In the genomic region with DNA sequence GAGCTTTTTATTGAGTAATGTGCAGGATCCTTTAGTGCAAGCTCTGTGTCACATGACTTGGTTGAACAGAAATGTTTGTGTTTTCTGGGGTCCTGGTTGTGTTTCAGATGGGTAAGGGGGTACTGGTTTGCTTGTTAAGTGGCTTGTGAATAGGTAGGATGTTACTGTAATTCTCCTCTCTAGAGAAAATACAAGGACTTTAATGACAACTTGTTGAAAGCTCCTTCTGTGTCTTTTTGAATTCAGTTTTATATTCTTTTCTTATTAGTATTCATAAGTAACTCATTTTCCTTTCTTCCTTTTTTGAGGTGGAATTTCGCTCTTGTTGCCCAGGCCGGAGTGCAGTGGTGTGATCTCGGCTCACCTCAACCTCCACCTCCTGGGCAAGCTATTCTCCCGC, we compare ENCODE assay signal across 31 cellular contexts.
"Had no signal": no experiment of that assay in that cellular context is flagged by ENCODE, and none has a peak within 500 bp of the region (broad histone marks: within the 10 kb centered on the region; RNA-seq: fewer than 3 reads in every experiment).

No MANE protein-coding gene starts in this region.

- H3K4me1 ChIP-seq: breast epithelium had no signal

- H3K27me3 ChIP-seq: adrenal gland, brain microvascular endothelial cell, breast epithelium had no signal

- H3K36me3 ChIP-seq: adrenal gland, brain microvascular endothelial cell, breast epithelium had no signal

- H3K4me3 ChIP-seq: adrenal gland, breast epithelium had no signal

- DNase-seq: activated B cell treated with CpG ODN at 0.5 μM for 24 hours; activated CD4-positive, alpha-beta memory T cell treated with anti-CD3 and anti-CD28 coated beads for 36 hours; activated CD4-positive, alpha-beta T cell treated with anti-CD3 and anti-CD28 coated beads for 4 hours; activated CD4-positive, alpha-beta T cell treated with anti-CD3 and anti-CD28 coated beads, Interleukin-2, amount 10 ng/mL, durations not matched to agents 24 days and 14 days; activated CD4-positive, alpha-beta T cell treated with anti-CD3 and anti-CD28 coated beads, Interleukin-2, amount 50 U/mL, for 1 hour; activated CD4-positive, alpha-beta T cell treated with anti-CD3 and anti-CD28 coated beads, Interleukin-2, amount 50 U/mL, for 4 hours; activated CD4-positive, CD25-positive, alpha-beta regulatory T cell treated with anti-CD3 and anti-CD28 coated beads, Interleukin-2, amount 50 U/mL, for 72 hours; activated CD8-positive, alpha-beta memory T cell treated with anti-CD3 and anti-CD28 coated beads, Interleukin-2, amount 50 U/mL, for 4 hours; activated CD8-positive, alpha-beta T cell treated with anti-CD3 and anti-CD28 coated beads for 36 hours; activated effector memory CD4-positive, alpha-beta T cell treated with anti-CD3 and anti-CD28 coated beads, Interleukin-2, amount 50 U/mL, for 16 hours; activated gamma-delta T cell treated with Interleukin-2 at 50 U/mL for 16 hours; activated naive CD4-positive, alpha-beta T cell; activated naive CD4-positive, alpha-beta T cell treated with anti-CD3 and anti-CD28 coated beads for 36 hours; activated naive CD4-positive, alpha-beta T cell treated with anti-CD3 and anti-CD28 coated beads, Interleukin-2, amount 50 U/mL, for 16 hours; activated naive CD8-positive, alpha-beta T cell treated with anti-CD3 and anti-CD28 coated beads for 36 hours; activated T-cell treated with anti-CD3 and anti-CD28 coated beads for 4 hours; activated T-cell treated with anti-CD3 and anti-CD28 coated beads, Interleukin-2, amount 50 U/mL, for 1 hour; activated T-cell treated with anti-CD3 and anti-CD28 coated beads, Interleukin-2, amount 50 U/mL, for 4 hours; activated T-cell treated with anti-CD3 and anti-CD28 coated beads, Interleukin-2, amount 50 U/mL, for 72 hours; adrenal gland; amniotic stem cell; brain microvascular endothelial cell; central memory CD4-positive, alpha-beta T cell; T-helper 1 cell; T-helper 2 cell; T-helper 9 cell had no signal

- FAIRE-seq: TTC549 had no signal

- H3K27ac ChIP-seq: adrenal gland, brain microvascular endothelial cell, breast epithelium, VCaP had no signal

- H3K9me3 ChIP-seq: adrenal gland, breast epithelium had no signal

- ATAC-seq: activated CD8-positive, alpha-beta T cell treated with anti-CD3 and anti-CD28 coated beads for 36 hours; activated naive CD4-positive, alpha-beta T cell treated with anti-CD3 and anti-CD28 coated beads, Interleukin-2, amount 50 U/mL, for 72 hours; activated T-cell treated with anti-CD3 and anti-CD28 coated beads, Interleukin-2, amount 50 U/mL, for 4 hours; activated T-cell treated with anti-CD3 and anti-CD28 coated beads, Interleukin-2, amount 50 U/mL, for 72 hours; activated T-helper 17 cell treated with anti-CD3 and anti-CD28 coated beads, Interleukin-2, amount 50 U/mL, for 72 hours had no signal
